Comparison of ENCODE assay signal across 16 cellular contexts in the genomic region with DNA sequence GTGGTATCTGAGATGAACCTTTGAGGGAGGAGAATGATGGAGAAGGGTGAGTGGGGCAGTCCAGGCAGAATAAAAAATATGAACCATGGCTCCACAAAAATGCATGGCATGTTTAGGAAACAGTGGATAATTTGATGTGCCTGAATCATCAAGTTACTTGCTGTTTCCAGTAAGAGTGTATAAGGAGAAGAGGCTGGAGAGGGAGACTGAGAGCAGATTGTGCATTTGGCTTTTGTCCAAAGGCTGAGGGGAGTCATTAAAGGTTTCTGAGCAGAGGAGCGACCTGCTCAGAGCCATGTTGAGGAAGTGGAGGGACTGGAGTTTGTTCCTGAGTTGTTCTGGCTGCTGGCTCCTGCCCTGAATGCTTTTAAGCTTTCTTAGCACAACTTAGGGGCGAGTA. TPM values are rescaled to one million over a fixed set of nuclear protein-coding genes. Genes with fewer than 3 reads are reported as not detected.
DNase-seq lines count a peak whose midpoint lies in the region; FAIRE-seq and TF ChIP-seq lines count a peak whose summit lies in the region.
"Had no signal": no experiment of that assay in that cellular context is flagged by ENCODE, and none has a peak within 500 bp of the region (broad histone marks: within the 10 kb centered on the region; RNA-seq: fewer than 3 reads in every experiment).

No MANE protein-coding gene starts in this region.

- 62 to 65% (median 65%) methylated on average over 2 of the region's 2 CpGs for WGBS in small intestine, 3 donors

- H3K36me3 Mint-ChIP-seq in activated T-helper 1 cell treated with anti-CD3 and anti-CD28 coated beads, Interleukin-12 subunit alpha, Interleukin-12 subunit beta, Interleukin-2, Interleukin-4 antibody, amounts not matched to agents 30 ng/mL and 10 ng/mL and 1 ng/mL, durations not matched to agents 14 hours and 24 hours and 36 hours (ENCODE audit: low read depth) = no peaks in the 10 kb centered on the region

- no peak overlapping the region for H3K9ac ChIP-seq in adipocyte (ENCODE audit: low read length)

- H3K27me3 Mint-ChIP-seq in activated T-helper 1 cell treated with anti-CD3 and anti-CD28 coated beads, Interleukin-12 subunit alpha, Interleukin-12 subunit beta, Interleukin-2, Interleukin-4 antibody, amounts not matched to agents 30 ng/mL and 10 ng/mL and 1 ng/mL, durations not matched to agents 14 hours and 24 hours and 36 hours (ENCODE audit: insufficient read depth) = peaks cover 15% of the 10 kb centered on the region

- DNase-seq in DMS 273 (lab: John Stamatoyannopoulos, UW; ENCODE audit: unreplicated experiment) = peak; percentile 91
- peak; percentile 26 for DNase-seq in MG63
- DNase-seq in adipocyte (ENCODE audit: low read depth) = peak; percentile 69
- DNase-seq in iris pigment epithelial cell (ENCODE audit: low read depth) = peak; percentile 56
- DNase-seq in epidermal melanocyte (ENCODE audit: insufficient read length, low spot score) = no peak
- no peak for DNase-seq in vagina (ENCODE audit: extremely low spot score in 2 of 2)
- DNase-seq in activated T-helper 1 cell treated with anti-CD3 and anti-CD28 coated beads, Interleukin-12 subunit alpha, Interleukin-12 subunit beta, Interleukin-2, Interleukin-4 antibody, amounts not matched to agents 30 ng/mL and 10 ng/mL and 1 ng/mL, durations not matched to agents 14 hours and 24 hours and 36 hours (ENCODE audit: low spot score) = no peak
- no peak for DNase-seq in small intestine
- DNase-seq: activated CD4-positive, alpha-beta T cell treated with anti-CD3 and anti-CD28 coated beads, Interleukin-2, amount 50 U/mL, for 4 hours; activated naive CD4-positive, alpha-beta T cell; stimulated activated CD4-positive, alpha-beta T cell treated with anti-CD3 and anti-CD28 coated beads, Interleukin-2, amount 100 ng/mL, for 24 hours; stimulated activated naive B cell treated with anti-CD40 and anti-IgM and Interleukin-4, amounts not matched to agents 10 μg/mL and 1 μg/mL and 100 μg/mL, for 72 hours had no signal

- H3K4me3 ChIP-seq in MG63 (no peak overlapping the region), adipocyte (ENCODE audit: low read length) (no peak overlapping the region), vagina (no peak overlapping the region), small intestine (ENCODE audit: low read depth in 1 of 2, low read length in 2 of 2) (no peak overlapping the region)

- H3K27me3 ChIP-seq in MG63 (no peaks in the 10 kb centered on the region), adipocyte (replicated peaks; ENCODE audit: control insufficient read depth, insufficient read depth, low read length) (no peaks in the 10 kb centered on the region), vagina (no peaks in the 10 kb centered on the region), small intestine (ENCODE audit: control insufficient read depth in 2 of 2, insufficient read depth in 2 of 2, low read length in 2 of 2) (no peaks in the 10 kb centered on the region)

- TF ChIP-seq CTCF in vagina (IDR thresholded peaks at IDR 0.05) = no peak

- H3K4me1 ChIP-seq in adipocyte (ENCODE audit: control insufficient read depth, insufficient read depth, low read length) = peaks cover 4% of the 10 kb centered on the region
- no peaks in the 10 kb centered on the region for H3K4me1 ChIP-seq in vagina
- no peaks in the 10 kb centered on the region for H3K4me1 ChIP-seq in small intestine (ENCODE audit: control insufficient read depth in 2 of 2, insufficient read depth in 1 of 2, low read depth in 1 of 2, low read length in 1 of 2)

- H3K4me3 Mint-ChIP-seq in activated T-helper 1 cell treated with anti-CD3 and anti-CD28 coated beads, Interleukin-12 subunit alpha, Interleukin-12 subunit beta, Interleukin-2, Interleukin-4 antibody, amounts not matched to agents 30 ng/mL and 10 ng/mL and 1 ng/mL, durations not matched to agents 14 hours and 24 hours and 36 hours = no peak overlapping the region
- H3K4me3 Mint-ChIP-seq: dendritic cell treated with granulocyte-macrophage colony-stimulating factor and Interleukin-4, amounts not matched to agents 40 ng/mL and 50 ng/mL, for 4 days; stimulated activated naive B cell treated with anti-CD40 and anti-IgM and Interleukin-4, amounts not matched to agents 10 μg/mL and 1 μg/mL and 100 μg/mL, for 72 hours had no signal

- H3K9me3 ChIP-seq in MG63 (no peaks in the 10 kb centered on the region; the same call in 1 of the 2 replicates), adipocyte (ENCODE audit: control insufficient read depth, low read length) (no peaks in the 10 kb centered on the region), vagina (no peaks in the 10 kb centered on the region), small intestine (ENCODE audit: control insufficient read depth, low read depth) (no peaks in the 10 kb centered on the region)

- H3K27ac ChIP-seq in vagina = no peak overlapping the region
- H3K27ac ChIP-seq in small intestine (ENCODE audit: low read depth in 1 of 2, low read length in 1 of 2) = no peak overlapping the region

- no peak overlapping the region for H3K27ac Mint-ChIP-seq in activated T-helper 1 cell treated with anti-CD3 and anti-CD28 coated beads, Interleukin-12 subunit alpha, Interleukin-12 subunit beta, Interleukin-2, Interleukin-4 antibody, amounts not matched to agents 30 ng/mL and 10 ng/mL and 1 ng/mL, durations not matched to agents 14 hours and 24 hours and 36 hours
- H3K27ac Mint-ChIP-seq: dendritic cell treated with granulocyte-macrophage colony-stimulating factor and Interleukin-4, amounts not matched to agents 40 ng/mL and 50 ng/mL, for 4 days; stimulated activated naive B cell treated with anti-CD40 and anti-IgM and Interleukin-4, amounts not matched to agents 10 μg/mL and 1 μg/mL and 100 μg/mL, for 72 hours had no signal

- H3K36me3 ChIP-seq in MG63 (no peaks in the 10 kb centered on the region), adipocyte (ENCODE audit: control insufficient read depth, insufficient read depth, low read length, severe bottlenecking) (no peaks in the 10 kb centered on the region), vagina (no peaks in the 10 kb centered on the region), small intestine (ENCODE audit: control insufficient read depth in 2 of 2, insufficient read depth in 2 of 2, low read length in 2 of 2) (no peaks in the 10 kb centered on the region)

- no peak for FAIRE-seq in small intestine (lab: Jason Lieb, UNC)
- FAIRE-seq: GM12892 had no signal

- no peaks in the 10 kb centered on the region for H3K9me3 Mint-ChIP-seq in activated T-helper 1 cell treated with anti-CD3 and anti-CD28 coated beads, Interleukin-12 subunit alpha, Interleukin-12 subunit beta, Interleukin-2, Interleukin-4 antibody, amounts not matched to agents 30 ng/mL and 10 ng/mL and 1 ng/mL, durations not matched to agents 14 hours and 24 hours and 36 hours
- H3K9me3 Mint-ChIP-seq: dendritic cell treated with granulocyte-macrophage colony-stimulating factor and Interleukin-4, amounts not matched to agents 40 ng/mL and 50 ng/mL, for 4 days had no signal

- intact Hi-C loops in vagina (cut with DNase I) = no loop called here
- intact Hi-C loops in activated T-helper 1 cell treated with anti-CD3 and anti-CD28 coated beads, Interleukin-12 subunit alpha, Interleukin-12 subunit beta, Interleukin-2, Interleukin-4 antibody, amounts not matched to agents 30 ng/mL and 10 ng/mL and 1 ng/mL, durations not matched to agents 14 hours and 24 hours and 36 hours (cut with micrococcal nuclease) = no loop called here

- no peak for TF ChIP-seq POLR2A in vagina (IDR thresholded peaks at IDR 0.05)

- no peaks in the 10 kb centered on the region for H3K4me1 Mint-ChIP-seq in activated T-helper 1 cell treated with anti-CD3 and anti-CD28 coated beads, Interleukin-12 subunit alpha, Interleukin-12 subunit beta, Interleukin-2, Interleukin-4 antibody, amounts not matched to agents 30 ng/mL and 10 ng/mL and 1 ng/mL, durations not matched to agents 14 hours and 24 hours and 36 hours (ENCODE audit: low read depth)
- H3K4me1 Mint-ChIP-seq: stimulated activated naive B cell treated with anti-CD40 and anti-IgM and Interleukin-4, amounts not matched to agents 10 μg/mL and 1 μg/mL and 100 μg/mL, for 72 hours had no signal

RNA-seq across cellular contexts. Expression of a gene that starts 6.1 kb away (rescaled TPM):
- 43.2 and 52.3 TPM in 2 replicates for total RNA-seq in MG63 (2014; rRNA removed; shearing (Covaris generic); ENCODE audit: low replicate concordance)
- total RNA-seq in vagina = 0.98 TPM
- total RNA-seq in activated T-helper 1 cell treated with anti-CD3 and anti-CD28 coated beads, Interleukin-12 subunit alpha, Interleukin-12 subunit beta, Interleukin-2, Interleukin-4 antibody, amounts not matched to agents 30 ng/mL and 10 ng/mL and 1 ng/mL, durations not matched to agents 14 hours and 24 hours and 36 hours = 0.05 TPM in 1 of 2 replicates, not detected in the other
- 1 to 10 TPM in 1 of 3 donors, under 1 TPM in 2; 0.54 to 1.3 (median 0.67) TPM for polyA plus RNA-seq in small intestine
- total RNA-seq: T-helper 2 cell treated with Interferon-gamma antibody and Interleukin-4, amounts not matched to agents 100 ng/mL and 5 ng/mL, for 36 hours had no signal

RNA-seq across cellular contexts. Expression of a gene that starts 45.3 kb away (rescaled TPM):
- total RNA-seq in MG63 (2014; rRNA removed; shearing (Covaris generic); ENCODE audit: low replicate concordance) = 4.4 and 4.7 TPM in 2 replicates
- total RNA-seq in vagina = 36.8 TPM
- 25.0 and 27.0 TPM in 2 replicates for total RNA-seq in activated T-helper 1 cell treated with anti-CD3 and anti-CD28 coated beads, Interleukin-12 subunit alpha, Interleukin-12 subunit beta, Interleukin-2, Interleukin-4 antibody, amounts not matched to agents 30 ng/mL and 10 ng/mL and 1 ng/mL, durations not matched to agents 14 hours and 24 hours and 36 hours
- 10 to 100 TPM; 28.4 to 88.8 (median 57.8) TPM for polyA plus RNA-seq in small intestine

RNA-seq across cellular contexts. Expression of a gene that starts 52.0 kb away (rescaled TPM):
- 211 and 491 TPM in 2 replicates for total RNA-seq in MG63 (2014; rRNA removed; shearing (Covaris generic); ENCODE audit: low replicate concordance)
- total RNA-seq in vagina = 124 TPM
- total RNA-seq in activated T-helper 1 cell treated with anti-CD3 and anti-CD28 coated beads, Interleukin-12 subunit alpha, Interleukin-12 subunit beta, Interleukin-2, Interleukin-4 antibody, amounts not matched to agents 30 ng/mL and 10 ng/mL and 1 ng/mL, durations not matched to agents 14 hours and 24 hours and 36 hours = 232 TPM in 2 replicates
- 100 to 1,000 TPM; 255 to 394 (median 313) TPM for polyA plus RNA-seq in small intestine

RNA-seq across cellular contexts. Expression of a gene that starts 59.6 kb away (rescaled TPM):
- total RNA-seq in MG63 (2014; rRNA removed; shearing (Covaris generic); ENCODE audit: low replicate concordance) = not detected in 2 replicates
- 16.9 TPM for total RNA-seq in vagina
- total RNA-seq in activated T-helper 1 cell treated with anti-CD3 and anti-CD28 coated beads, Interleukin-12 subunit alpha, Interleukin-12 subunit beta, Interleukin-2, Interleukin-4 antibody, amounts not matched to agents 30 ng/mL and 10 ng/mL and 1 ng/mL, durations not matched to agents 14 hours and 24 hours and 36 hours = not detected in 2 replicates
- polyA plus RNA-seq in small intestine = under 1 TPM in 1 of 3 donors, not detected in 2; 0.27 TPM
- total RNA-seq: lung microvascular endothelial cell; T-helper 2 cell treated with Interferon-gamma antibody and Interleukin-4, amounts not matched to agents 100 ng/mL and 5 ng/mL, for 36 hours had no signal

Comparison
In these comparisons a context has a peak if more than half of its experiments do, and no peak if none do; other contexts are left out.
1. DNase-seq: peak in DMS 273 (single experiment), MG63 (single experiment), adipocyte (single experiment) and iris pigment epithelial cell (single experiment); none in epidermal melanocyte (single experiment), vagina (0 of 2), activated T-helper 1 cell treated with anti-CD3 and anti-CD28 coated beads, Interleukin-12 subunit alpha, Interleukin-12 subunit beta, Interleukin-2, Interleukin-4 antibody, amounts not matched to agents 30 ng/mL and 10 ng/mL and 1 ng/mL, durations not matched to agents 14 hours and 24 hours and 36 hours (single experiment) and small intestine (single experiment).
2. RNA of a gene that starts 6.1 kb away (total RNA-seq): 43.2 to 52.3 TPM in MG63; 0.98 TPM in vagina (single experiment) and 0.05 TPM in activated T-helper 1 cell treated with anti-CD3 and anti-CD28 coated beads, Interleukin-12 subunit alpha, Interleukin-12 subunit beta, Interleukin-2, Interleukin-4 antibody, amounts not matched to agents 30 ng/mL and 10 ng/mL and 1 ng/mL, durations not matched to agents 14 hours and 24 hours and 36 hours; every median in the first group is over 10 times any median in the second.